1 cellular context compared by ENCODE assay signal in the genomic region with DNA sequence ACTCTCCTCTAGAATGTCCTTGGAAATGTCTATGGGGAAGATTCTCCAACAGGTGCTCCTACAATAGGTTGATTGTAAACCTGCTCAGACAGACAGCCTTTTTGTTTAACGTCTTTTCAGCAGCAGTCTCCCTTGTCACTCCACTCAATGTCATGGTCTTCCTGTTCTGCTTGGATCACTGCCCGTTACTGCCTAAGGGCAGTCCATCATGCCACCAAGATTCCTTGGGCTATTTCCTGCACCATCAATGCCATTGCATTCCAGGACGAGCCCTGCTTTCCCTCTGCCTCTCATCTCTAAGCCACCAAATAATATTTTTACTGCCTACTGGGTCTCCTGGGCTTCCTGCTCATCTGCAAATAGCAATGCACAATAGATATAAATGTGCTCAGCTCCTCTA.
TF ChIP-seq lines count a peak whose summit lies in the region.

No MANE protein-coding gene starts in this region.

TF ChIP-seq in K562, 482 proteins besides CTCF, POLR2A, EP300 and RAD21 (continued from another document):
- TF ChIP-seq, protein P1, sequence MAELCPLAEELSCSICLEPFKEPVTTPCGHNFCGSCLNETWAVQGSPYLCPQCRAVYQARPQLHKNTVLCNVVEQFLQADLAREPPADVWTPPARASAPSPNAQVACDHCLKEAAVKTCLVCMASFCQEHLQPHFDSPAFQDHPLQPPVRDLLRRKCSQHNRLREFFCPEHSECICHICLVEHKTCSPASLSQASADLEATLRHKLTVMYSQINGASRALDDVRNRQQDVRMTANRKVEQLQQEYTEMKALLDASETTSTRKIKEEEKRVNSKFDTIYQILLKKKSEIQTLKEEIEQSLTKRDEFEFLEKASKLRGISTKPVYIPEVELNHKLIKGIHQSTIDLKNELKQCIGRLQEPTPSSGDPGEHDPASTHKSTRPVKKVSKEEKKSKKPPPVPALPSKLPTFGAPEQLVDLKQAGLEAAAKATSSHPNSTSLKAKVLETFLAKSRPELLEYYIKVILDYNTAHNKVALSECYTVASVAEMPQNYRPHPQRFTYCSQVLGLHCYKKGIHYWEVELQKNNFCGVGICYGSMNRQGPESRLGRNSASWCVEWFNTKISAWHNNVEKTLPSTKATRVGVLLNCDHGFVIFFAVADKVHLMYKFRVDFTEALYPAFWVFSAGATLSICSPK (IDR thresholded peaks at IDR 0.05; ENCODE audit: borderline replicate concordance): no peak
- TF ChIP-seq ARID1B (IDR thresholded peaks at IDR 0.05) (no peak), KLF16 (IDR thresholded peaks at IDR 0.05) (no peak), ZNF263 (CRISPR knock-in tag; IDR thresholded peaks at IDR 0.05; ENCODE audit: borderline replicate concordance) (no peak), IFI16 (CRISPR knock-in tag; IDR thresholded peaks at IDR 0.05) (no peak), TEAD1 (CRISPR knock-in tag; IDR thresholded peaks at IDR 0.05) (no peak), ZNF311 (CRISPR knock-in tag; IDR thresholded peaks at IDR 0.05) (no peak), TCF7L2 (IDR thresholded peaks at IDR 0.05; ENCODE audit: low read depth, low read length) (no peak), NCOA6 (IDR thresholded peaks at IDR 0.05) (no peak), NEUROD1 (IDR thresholded peaks at IDR 0.05; ENCODE audit: borderline replicate concordance, low read depth, low read length, partially characterized antibody) (no peak), NCOA1 (IDR thresholded peaks at IDR 0.05; ENCODE audit: low read depth) (no peak)
- TF ChIP-seq, protein P2, sequence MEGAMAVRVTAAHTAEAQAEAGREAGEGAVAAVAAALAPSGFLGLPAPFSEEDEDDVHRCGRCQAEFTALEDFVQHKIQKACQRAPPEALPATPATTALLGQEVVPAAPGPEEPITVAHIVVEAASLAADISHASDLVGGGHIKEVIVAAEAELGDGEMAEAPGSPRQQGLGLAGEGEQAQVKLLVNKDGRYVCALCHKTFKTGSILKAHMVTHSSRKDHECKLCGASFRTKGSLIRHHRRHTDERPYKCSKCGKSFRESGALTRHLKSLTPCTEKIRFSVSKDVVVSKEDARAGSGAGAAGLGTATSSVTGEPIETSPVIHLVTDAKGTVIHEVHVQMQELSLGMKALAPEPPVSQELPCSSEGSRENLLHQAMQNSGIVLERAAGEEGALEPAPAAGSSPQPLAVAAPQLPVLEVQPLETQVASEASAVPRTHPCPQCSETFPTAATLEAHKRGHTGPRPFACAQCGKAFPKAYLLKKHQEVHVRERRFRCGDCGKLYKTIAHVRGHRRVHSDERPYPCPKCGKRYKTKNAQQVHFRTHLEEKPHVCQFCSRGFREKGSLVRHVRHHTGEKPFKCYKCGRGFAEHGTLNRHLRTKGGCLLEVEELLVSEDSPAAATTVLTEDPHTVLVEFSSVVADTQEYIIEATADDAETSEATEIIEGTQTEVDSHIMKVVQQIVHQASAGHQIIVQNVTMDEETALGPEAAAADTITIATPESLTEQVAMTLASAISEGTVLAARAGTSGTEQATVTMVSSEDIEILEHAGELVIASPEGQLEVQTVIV (CRISPR knock-in tag; IDR thresholded peaks at IDR 0.05; ENCODE audit: borderline replicate concordance): no peak
